ENCODE assay signal across 7 cellular contexts in genomic region chr16:66427036-66427446, GRCh38. TPM values are rescaled to one million over a fixed set of nuclear protein-coding genes. Genes with fewer than 3 reads are reported as not detected.
A peak's percentile ranks its signal among the peaks of the same experiment; 100 is the strongest.
DNase-seq lines count a peak whose midpoint lies in the region; ATAC-seq and TF ChIP-seq lines count a peak whose summit lies in the region.

Gene BEAN1 (plus strand): TSS chr16:66427295. CDS start chr16:66437677, 10,382 bp downstream.

- H3K4me2 ChIP-seq in H9 (ENCODE audit: insufficient read depth, insufficient read length, low read length) = peak within 1 kb of the TSS; percentile 82

- H3K36me3 ChIP-seq in WERI-Rb-1 (no peaks in the 10 kb centered on the region), cardiac muscle cell (no peaks in the 10 kb centered on the region)

- H3K9ac ChIP-seq in H9 (ENCODE audit: extremely low read depth, insufficient read length, low read length) = no peak within 1 kb of the TSS

- H2BK20ac ChIP-seq in H9 (ENCODE audit: low read depth, low read length, poor library complexity, severe bottlenecking) = no peak within 1 kb of the TSS

- H3K27ac ChIP-seq in H9 (ENCODE audit: insufficient read length, low read depth, low read length) (no peak within 1 kb of the TSS), WERI-Rb-1 (no peak within 1 kb of the TSS), cardiac muscle cell (no peak within 1 kb of the TSS)

- H3K18ac ChIP-seq in H9 (ENCODE audit: insufficient read length, low read depth, low read length) = no peak within 1 kb of the TSS

- peak within 1 kb of the TSS; percentile 59 to 78 for H3K4me3 Mint-ChIP-seq in H9

- H3K4me3 ChIP-seq in WERI-Rb-1 (ENCODE audit: low read depth, low read length) (peak within 1 kb of the TSS; percentile 44), cardiac muscle cell (peak within 1 kb of the TSS; percentile 78), retinal pigment epithelial cell (ENCODE audit: low read length) (peak within 1 kb of the TSS; percentile 27)

- peak within 1 kb of the TSS; percentile 1; the same call in 1 of the 2 replicates for H3K14ac ChIP-seq in H9 (ENCODE audit: insufficient read depth, low read length)

- no peak within 1 kb of the TSS for H2BK15ac ChIP-seq in H9 (ENCODE audit: low read depth, low read length)

- no peak within 1 kb of the TSS for H4K8ac ChIP-seq in H9 (replicated peaks; ENCODE audit: insufficient read length, low read depth, low read length)

- peaks cover 48% of the 10 kb centered on the region for H3K27me3 ChIP-seq in H9 (ENCODE audit: insufficient read depth, low read length)
- no peaks in the 10 kb centered on the region for H3K27me3 ChIP-seq in WERI-Rb-1 (ENCODE audit: insufficient read depth, low read depth, severe bottlenecking)
- peaks cover 95% of the 10 kb centered on the region for H3K27me3 ChIP-seq in cardiac muscle cell

- no peaks in the 10 kb centered on the region for H3K79me1 ChIP-seq in H9 (ENCODE audit: insufficient read depth, low read depth, low read length, poor library complexity, severe bottlenecking)

- H3K4ac ChIP-seq in H9 (ENCODE audit: low read depth, low read length) = no peak within 1 kb of the TSS

- WGBS in H9 (ENCODE audit: extremely low coverage, insufficient read length, low lambda C conversion rate) = no CpG with 5 or more reads among the region's 66 CpGs

- no peaks in the 10 kb centered on the region for H3K79me2 ChIP-seq in H9 (ENCODE audit: insufficient read depth, low read length)

- no peak within 1 kb of the TSS for H2AK5ac ChIP-seq in H9 (ENCODE audit: insufficient read length, low read length)

- no peak within 1 kb of the TSS for H2BK5ac ChIP-seq in H9 (ENCODE audit: insufficient read length, low read length)

- H3K23ac ChIP-seq in H9 (ENCODE audit: insufficient read length, low read depth, low read length) = no peak within 1 kb of the TSS

- H2BK12ac ChIP-seq in H9 (ENCODE audit: insufficient read length, low read depth, low read length) = no peak within 1 kb of the TSS

- no peak within 1 kb of the TSS for H3K27ac Mint-ChIP-seq in H9

- H3K4me1 ChIP-seq in H9 (ENCODE audit: insufficient read depth, low read length) = peaks cover 2% of the 10 kb centered on the region; the same call in 1 of the 2 replicates
- H3K4me1 ChIP-seq in cardiac muscle cell (ENCODE audit: low read depth) = no peaks in the 10 kb centered on the region

- H4K91ac ChIP-seq in H9 (ENCODE audit: insufficient read length, low read depth, low read length) = no peak within 1 kb of the TSS

- TF ChIP-seq CTCF in H9 (conservative IDR thresholded peaks at IDR 0.05) (no peak), WERI-Rb-1 (IDR thresholded peaks at IDR 0.05; ENCODE audit: low read depth, low read length) (no peak), cardiac muscle cell (IDR thresholded peaks at IDR 0.05; ENCODE audit: low read depth, low read length) (no peak), retinal pigment epithelial cell (conservative IDR thresholded peaks at IDR 0.05; ENCODE audit: low read depth, low read length) (no peak)

- ATAC-seq in GM19452 (IDR thresholded peaks at IDR 0.05; ENCODE audit: unreplicated experiment) (no peak), GM18909 (IDR thresholded peaks at IDR 0.05; ENCODE audit: poor library complexity, unreplicated experiment) (no peak)

- peaks cover 2% of the 10 kb centered on the region for H4K20me1 ChIP-seq in H9 (ENCODE audit: control insufficient read depth, insufficient read depth, insufficient read length)

- H3K4me1 Mint-ChIP-seq in H9 = peaks cover 7 to 28% of the 10 kb centered on the region in 2 experiments

- H3K23me2 ChIP-seq in H9 (ENCODE audit: insufficient read length, low read depth, low read length, poor library complexity, severe bottlenecking) = peaks cover 13% of the 10 kb centered on the region

- no peaks in the 10 kb centered on the region; a peak in 1 of 7 replicates for H3K36me3 Mint-ChIP-seq in H9 (ENCODE audit: insufficient read depth in 1 of 3, low read depth in 3 of 3)

- DNase-seq in H9 = no peak
- peak; percentile 45 for DNase-seq in WERI-Rb-1
- peak; percentile 54 to 71 for DNase-seq in cardiac muscle cell (ENCODE audit: low read depth in 1 of 2, low spot score in 1 of 2)
- no peak for DNase-seq in retinal pigment epithelial cell (ENCODE audit: low read depth)
- DNase-seq in SHP77 treated with DMSO at 0.1 percent for 48 hours (lab: John Stamatoyannopoulos, UW) = no peak

- H3T11ph ChIP-seq in H9 (ENCODE audit: low read length) = no peak within 1 kb of the TSS

- no peak within 1 kb of the TSS for H3K56ac ChIP-seq in H9 (ENCODE audit: insufficient read length, low read depth, low read length)

- H4K5ac ChIP-seq in H9 (ENCODE audit: insufficient read length, low read depth, low read length) = no peak within 1 kb of the TSS

- peaks cover 91% of the 10 kb centered on the region for H3K27me3 Mint-ChIP-seq in H9 (ENCODE audit: low read depth)

- no peak within 1 kb of the TSS for H2AFZ ChIP-seq in H9 (ENCODE audit: low read length)

- no peak within 1 kb of the TSS for H2BK120ac ChIP-seq in H9 (ENCODE audit: low read depth, low read length, poor library complexity, severe bottlenecking)

- no peaks in the 10 kb centered on the region for H3K9me3 ChIP-seq in H9 (ENCODE audit: control insufficient read depth, low read depth, low read length)
- peaks cover 2% of the 10 kb centered on the region for H3K9me3 ChIP-seq in WERI-Rb-1 (ENCODE audit: severe bottlenecking)
- H3K9me3 ChIP-seq in cardiac muscle cell (ENCODE audit: low read depth) = no peaks in the 10 kb centered on the region

- H3K9me3 Mint-ChIP-seq in H9 = no peaks in the 10 kb centered on the region; a peak in 1 of 5 replicates

RNA-seq across cellular contexts. Expression of gene BEAN1, which starts in this region (rescaled TPM):
- total RNA-seq in H9 (2021) = 0.24 TPM in 1 of 2 replicates, not detected in the other
- total RNA-seq in cardiac muscle cell = 1.2 and 2.4 TPM in 2 replicates
- 2.9 and 3.0 TPM in 2 replicates for polyA plus RNA-seq in cardiac muscle cell

Comparison
In these comparisons a context has a peak if more than half of its experiments do, and no peak if none do; other contexts are left out.
1. DNase-seq: peak in WERI-Rb-1 (single experiment) and cardiac muscle cell (2 of 2); none in H9 (single experiment), retinal pigment epithelial cell (single experiment) and SHP77 treated with DMSO at 0.1 percent for 48 hours (single experiment).
2. H3K4me3 ChIP-seq: peak in every context shown above with its lines; median percentile 78 in cardiac muscle cell; 44 in WERI-Rb-1; 27 in retinal pigment epithelial cell.